Comparison of ENCODE assay signal across 9 cellular contexts in genomic region chr11:111531687-111532364, GRCh38. TPM values are rescaled to one million over a fixed set of nuclear protein-coding genes. Genes with fewer than 3 reads are reported as not detected.
DNase-seq lines count a peak whose midpoint lies in the region; ATAC-seq, FAIRE-seq and TF ChIP-seq lines count a peak whose summit lies in the region.
"Had no signal": no experiment of that assay in that cellular context is flagged by ENCODE, and none has a peak within 500 bp of the region (broad histone marks: within the 10 kb centered on the region; RNA-seq: fewer than 3 reads in every experiment).

No MANE protein-coding gene starts in this region.

- H3K27ac ChIP-seq in tibial artery: no peak overlapping the region

- H3K36me3 ChIP-seq in tibial artery: no peaks in the 10 kb centered on the region

- intact Hi-C loops in tibial artery (cut with DNase I; ENCODE audit: low total_unique reads): no loop called here

- FAIRE-seq in GM12891 (lab: Jason Lieb, UNC): peak; percentile 38

- no peak for TF ChIP-seq POLR2A in GM12891 (IDR thresholded peaks at IDR 0.05; ENCODE audit: low read depth, low read length)

- in situ Hi-C loops in SK-MEL-5 (cut with HindIII; ENCODE audit: low pct_unique_long_range_greater_than_20kb, low sequenced_read_pairs): no loop called here

- no peaks in the 10 kb centered on the region for H3K4me1 ChIP-seq in tibial artery

- ATAC-seq in HG02884 (IDR thresholded peaks at IDR 0.05; ENCODE audit: unreplicated experiment): peak; percentile 65

- H3K4me3 ChIP-seq in tibial artery: no peak overlapping the region
- H3K4me3 ChIP-seq: lung had no signal

- H3K27me3 ChIP-seq in tibial artery: peaks cover 0 to 7% of the 10 kb centered on the region in 2 donors

- H3K9me3 ChIP-seq in tibial artery: no peaks in the 10 kb centered on the region

- no peak for TF ChIP-seq CTCF in tibial artery (IDR thresholded peaks at IDR 0.05)

- DNase-seq in GM12891 (ENCODE audit: insufficient read length, low spot score): no peak
- DNase-seq in SK-MEL-5 (ENCODE audit: low read depth, low spot score): peak; percentile 12
- peak; percentile 39 for DNase-seq in brain pericyte (ENCODE audit: low read depth, low spot score)
- DNase-seq in stimulated activated CD4-positive, alpha-beta T cell treated with anti-CD3 and anti-CD28 coated beads, Interleukin-15, amount 100 ng/mL, for 24 hours: peak; percentile 82
- no peak for DNase-seq in tibial artery
- DNase-seq in NCI-H1048 (lab: John Stamatoyannopoulos, UW): no peak
- no peak for DNase-seq in mucosa of gallbladder (ENCODE audit: low spot score)

TF ChIP-seq in GM12891, 5 proteins besides CTCF, POLR2A, EP300 and RAD21:
- TF ChIP-seq POLR2AphosphoS5 (IDR thresholded peaks at IDR 0.05; ENCODE audit: low read depth, low read length) (no peak), PAX5 (IDR thresholded peaks at IDR 0.05; ENCODE audit: insufficient read depth, low read length, severe bottlenecking) (no peak), SPI1 (IDR thresholded peaks at IDR 0.05; ENCODE audit: low read depth, low read length) (no peak), POU2F2 (IDR thresholded peaks at IDR 0.05; ENCODE audit: low read depth, low read length) (no peak), TAF1 (IDR thresholded peaks at IDR 0.05; ENCODE audit: low read depth, low read length) (no peak)

RNA-seq across cellular contexts. Expression of gene LAYN, which starts 8.7 kb away (rescaled TPM):
- 0.60 TPM for polyA plus RNA-seq in GM12891 (2012; ENCODE audit: low read depth, missing spikeins)
- total RNA-seq in SK-MEL-5 (2014; rRNA removed; shearing (Covaris generic)): not detected in 2 replicates
- not detected in 2 replicates for polyA plus RNA-seq in SK-MEL-5 (2015; cell fraction: cytosol; rRNA removed)
- not detected in 2 replicates for polyA plus RNA-seq in SK-MEL-5 (2015; cell fraction: nucleus; rRNA removed)
- total RNA-seq in mucosa of gallbladder: 20.5 TPM

RNA-seq across cellular contexts. Expression of gene HOATZ, which starts 17.2 kb away (rescaled TPM):
- not detected for polyA plus RNA-seq in GM12891 (2012; ENCODE audit: low read depth, missing spikeins)
- not detected in 2 replicates for total RNA-seq in SK-MEL-5 (2014; rRNA removed; shearing (Covaris generic))
- polyA plus RNA-seq in SK-MEL-5 (2015; cell fraction: cytosol; rRNA removed): not detected in 2 replicates
- not detected in 2 replicates for polyA plus RNA-seq in SK-MEL-5 (2015; cell fraction: nucleus; rRNA removed)
- not detected for total RNA-seq in mucosa of gallbladder

RNA-seq across cellular contexts. Expression of gene BTG4, which starts 19.6 kb away (rescaled TPM):
- not detected for polyA plus RNA-seq in GM12891 (2012; ENCODE audit: low read depth, missing spikeins)
- total RNA-seq in SK-MEL-5 (2014; rRNA removed; shearing (Covaris generic)): not detected in 2 replicates
- polyA plus RNA-seq in SK-MEL-5 (2015; cell fraction: cytosol; rRNA removed): not detected in 2 replicates
- polyA plus RNA-seq in SK-MEL-5 (2015; cell fraction: nucleus; rRNA removed): not detected in 2 replicates
- not detected for total RNA-seq in mucosa of gallbladder

Comparison
In these comparisons a context has a peak if more than half of its experiments do, and no peak if none do; other contexts are left out.
1. DNase-seq: peak in SK-MEL-5 (single experiment), brain pericyte (single experiment) and stimulated activated CD4-positive, alpha-beta T cell treated with anti-CD3 and anti-CD28 coated beads, Interleukin-15, amount 100 ng/mL, for 24 hours (single experiment); none in GM12891 (single experiment), tibial artery (0 of 2), NCI-H1048 (single experiment) and mucosa of gallbladder (single experiment).
2. RNA of gene LAYN, which starts 8.7 kb away (total RNA-seq): 20.5 TPM in mucosa of gallbladder (single experiment); not detected in SK-MEL-5; every median in the first group is over 10 times any median in the second.